Comparison of ENCODE assay signal across 26 cellular contexts in the genomic region with DNA sequence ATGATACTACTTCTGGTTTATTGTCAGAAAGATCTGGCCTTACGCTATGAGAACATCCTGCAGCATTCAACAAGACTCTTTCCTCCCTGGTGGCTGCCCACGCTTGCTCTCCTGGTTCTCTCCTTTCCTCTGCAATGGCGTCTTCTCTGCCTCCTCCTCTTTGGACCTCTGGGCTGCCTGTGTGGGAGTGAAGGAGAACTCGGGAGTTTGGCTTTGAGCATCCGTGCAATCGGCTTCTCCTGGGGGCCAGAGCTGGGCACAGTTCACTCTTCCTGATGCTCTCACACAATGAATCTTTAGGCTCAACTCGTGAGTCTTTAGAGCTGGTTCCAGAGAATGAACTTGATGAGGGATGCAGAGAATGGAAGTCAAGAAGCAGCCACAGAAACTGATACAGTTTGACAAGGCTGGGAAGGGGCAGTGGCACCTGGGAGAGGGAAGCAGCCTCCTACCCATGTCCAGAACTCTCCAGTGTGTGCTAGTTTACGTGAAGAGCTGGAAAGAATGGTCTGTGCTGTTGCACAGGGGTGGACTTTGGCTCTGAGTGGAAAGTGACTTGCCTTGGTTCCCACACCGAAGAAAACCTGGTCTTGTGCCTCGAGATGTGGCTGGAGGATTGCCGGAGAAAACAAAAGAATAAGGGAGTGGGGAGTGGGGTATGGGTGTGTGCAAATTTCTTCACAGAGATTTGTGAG. TPM values are rescaled to one million over a fixed set of nuclear protein-coding genes. Genes with fewer than 3 reads are reported as not detected.
DNase-seq lines count a peak whose midpoint lies in the region; ATAC-seq, FAIRE-seq and TF ChIP-seq lines count a peak whose summit lies in the region.
"Had no signal": no experiment of that assay in that cellular context is flagged by ENCODE, and none has a peak within 500 bp of the region (broad histone marks: within the 10 kb centered on the region; RNA-seq: fewer than 3 reads in every experiment).

No MANE protein-coding gene starts in this region.

- no peak for TF ChIP-seq CTCF in uterus (IDR thresholded peaks at IDR 0.05)

- in situ Hi-C loops in G401 (cut with HindIII; ENCODE audit: low sequenced_read_pairs), result no loop called here

- no peaks in the 10 kb centered on the region for H3K36me3 Mint-ChIP-seq in natural killer cell treated with Interleukin-12 subunit alpha and Interleukin-12 subunit beta and Interleukin-15 and Interleukin-18, amount 100 ng/mL, for 72 hours

- no peak for FAIRE-seq in H54 (lab: Jason Lieb, UNC)
- FAIRE-seq: bronchial epithelial cell, islet of Langerhans had no signal

- peak; percentile 17 for DNase-seq in activated CD8-positive, alpha-beta memory T cell treated with anti-CD3 and anti-CD28 coated beads, Interleukin-2, amount 50 U/mL, for 48 hours
- no peak for DNase-seq in activated CD8-positive, alpha-beta memory T cell treated with anti-CD3 and anti-CD28 coated beads for 24 hours
- no peak for DNase-seq in left ventricle myocardium superior
- DNase-seq in natural killer cell treated with Interleukin-12 subunit alpha and Interleukin-12 subunit beta and Interleukin-15 and Interleukin-18, amount 100 ng/mL, for 72 hours (ENCODE audit: low spot score), result no peak
- DNase-seq in uterus, result no peak
- no peak for DNase-seq in cerebellum (ENCODE audit: low spot score)
- no peak for DNase-seq in G401 (ENCODE audit: low spot score)
- DNase-seq in H54 (ENCODE audit: insufficient read length, low spot score), result no peak
- DNase-seq: activated CD4-positive, alpha-beta T cell treated with anti-CD3 and anti-CD28 coated beads, Interleukin-2, amount 50 U/mL, for 1 hour; activated CD8-positive, alpha-beta memory T cell treated with anti-CD3 and anti-CD28 coated beads, Interleukin-2, amount 50 U/mL, for 4 hours; AML-193; dorsolateral prefrontal cortex; GDM1; hippocampal formation; KBM-7; naive thymus-derived CD8-positive, alpha-beta T cell; NCI-H146; stimulated activated CD4-positive, alpha-beta T cell treated with anti-CD3 and anti-CD28 coated beads, Interleukin-2, amount 100 ng/mL, for 24 hours; stimulated activated naive B cell treated with anti-CD40 and anti-IgM and Interleukin-4, amounts not matched to agents 10 μg/mL and 1 μg/mL and 100 μg/mL, for 72 hours had no signal

- H3K4me1 ChIP-seq in uterus, result peaks cover 5 to 8% of the 10 kb centered on the region in 2 donors
- H3K4me1 ChIP-seq: parathyroid adenoma had no signal

- H3K27ac ChIP-seq in uterus, result peak overlapping the region; percentile 53 to 81
- H3K27ac ChIP-seq: 22Rv1, parathyroid adenoma, thyroid gland had no signal

- H3K4me3 Mint-ChIP-seq in natural killer cell treated with Interleukin-12 subunit alpha and Interleukin-12 subunit beta and Interleukin-15 and Interleukin-18, amount 100 ng/mL, for 72 hours, result peak overlapping the region; percentile 58
- H3K4me3 Mint-ChIP-seq: memory B cell; naive thymus-derived CD8-positive, alpha-beta T cell; stimulated activated naive B cell treated with anti-CD40 and anti-IgM and Interleukin-4, amounts not matched to agents 10 μg/mL and 1 μg/mL and 100 μg/mL, for 72 hours had no signal

- H3K27ac Mint-ChIP-seq in natural killer cell treated with Interleukin-12 subunit alpha and Interleukin-12 subunit beta and Interleukin-15 and Interleukin-18, amount 100 ng/mL, for 72 hours, result peak overlapping the region in 1 of 2 donors; percentile 73
- H3K27ac Mint-ChIP-seq: memory B cell; stimulated activated naive B cell treated with anti-CD40 and anti-IgM and Interleukin-4, amounts not matched to agents 10 μg/mL and 1 μg/mL and 100 μg/mL, for 72 hours had no signal

- H3K27me3 Mint-ChIP-seq in natural killer cell treated with Interleukin-12 subunit alpha and Interleukin-12 subunit beta and Interleukin-15 and Interleukin-18, amount 100 ng/mL, for 72 hours, result peaks cover 0 to 14% of the 10 kb centered on the region in 2 donors

- peaks cover 3% of the 10 kb centered on the region for H3K9me3 Mint-ChIP-seq in natural killer cell treated with Interleukin-12 subunit alpha and Interleukin-12 subunit beta and Interleukin-15 and Interleukin-18, amount 100 ng/mL, for 72 hours

- intact Hi-C loops in left ventricle myocardium superior (cut with micrococcal nuclease) (no loop called here), uterus (cut with DNase I; ENCODE audit: low total_unique reads) (no loop called here)

- ATAC-seq in left ventricle myocardium superior, result peak; percentile 71
- no peak for ATAC-seq in natural killer cell treated with Interleukin-12 subunit alpha and Interleukin-12 subunit beta and Interleukin-15 and Interleukin-18, amount 100 ng/mL, for 72 hours
- ATAC-seq: naive thymus-derived CD8-positive, alpha-beta T cell; SK-N-SH treated with all-trans-retinoic acid at 6 μM for 48 hours; stimulated activated naive B cell treated with anti-CD40 and anti-IgM and Interleukin-4, amounts not matched to agents 10 μg/mL and 1 μg/mL and 100 μg/mL, for 72 hours had no signal

- no peaks in the 10 kb centered on the region for H3K36me3 ChIP-seq in uterus
- H3K36me3 ChIP-seq: thyroid gland had no signal

- H3K4me3 ChIP-seq in uterus, result no peak overlapping the region
- H3K4me3 ChIP-seq: dorsolateral prefrontal cortex, thyroid gland had no signal

- H3K4me1 Mint-ChIP-seq in natural killer cell treated with Interleukin-12 subunit alpha and Interleukin-12 subunit beta and Interleukin-15 and Interleukin-18, amount 100 ng/mL, for 72 hours (ENCODE audit: low read depth in 2 of 2), result peaks cover 25 to 28% of the 10 kb centered on the region in 2 donors
- H3K4me1 Mint-ChIP-seq: memory B cell; stimulated activated naive B cell treated with anti-CD40 and anti-IgM and Interleukin-4, amounts not matched to agents 10 μg/mL and 1 μg/mL and 100 μg/mL, for 72 hours had no signal

- H3K9me3 ChIP-seq in uterus, result no peaks in the 10 kb centered on the region
- H3K9me3 ChIP-seq: thyroid gland had no signal

- no peaks in the 10 kb centered on the region for H3K27me3 ChIP-seq in uterus
- H3K27me3 ChIP-seq: dorsolateral prefrontal cortex, thyroid gland had no signal

- TF ChIP-seq POLR2A in uterus (IDR thresholded peaks at IDR 0.05) (no peak), H54 (IDR thresholded peaks at IDR 0.05; ENCODE audit: low read depth, low read length) (no peak)

RNA-seq across cellular contexts. Expression of gene RPLP1, which starts 37.9 kb away (rescaled TPM):
- total RNA-seq in left ventricle myocardium superior, result 1,143 TPM
- total RNA-seq in natural killer cell treated with Interleukin-12 subunit alpha and Interleukin-12 subunit beta and Interleukin-15 and Interleukin-18, amount 100 ng/mL, for 72 hours, result 1,000 to 10,000 TPM; 1,083 to 1,971 TPM
- total RNA-seq in uterus, result 1,000 to 10,000 TPM in 3 of 4 donors, 10 to 100 TPM in 1; 61.5 to 2,786 (median 1,440) TPM
- 45.1 TPM for total RNA-seq in cerebellum
- total RNA-seq in G401 (2014; rRNA removed; shearing (Covaris generic)), result 49.4 and 51.5 TPM in 2 replicates
